ENCODE assay signal across 16 cellular contexts in genomic region chr17:81641825-81642489, GRCh38. TPM values are rescaled to one million over a fixed set of nuclear protein-coding genes. Genes with fewer than 3 reads are reported as not detected.
DNase-seq lines count a peak whose midpoint lies in the region; ATAC-seq and TF ChIP-seq lines count a peak whose summit lies in the region.
"Had no signal": no experiment of that assay in that cellular context is flagged by ENCODE, and none has a peak within 500 bp of the region (broad histone marks: within the 10 kb centered on the region; RNA-seq: fewer than 3 reads in every experiment).

No MANE protein-coding gene starts in this region.

- H3K36me3 Mint-ChIP-seq in WTC11, result no peaks in the 10 kb centered on the region
- H3K36me3 Mint-ChIP-seq: stimulated activated naive B cell treated with anti-CD40 and anti-IgM and Interleukin-4, amounts not matched to agents 10 μg/mL and 1 μg/mL and 100 μg/mL, for 72 hours had no signal

- peak; percentile 63 for DNase-seq in ACHN
- peak; percentile 76 for DNase-seq in HK-2 (ENCODE audit: unreplicated experiment)
- DNase-seq in WTC11 (ENCODE audit: low spot score), result no peak
- DNase-seq in foreskin keratinocyte, result peak; percentile 34 to 70
- DNase-seq in NCI-H2227 (lab: John Stamatoyannopoulos, UW; ENCODE audit: unreplicated experiment), result no peak
- no peak for DNase-seq in colonic mucosa
- no peak for DNase-seq in 8988T
- DNase-seq: anterior cingulate cortex; left colon; NCI-H1105; NCI-H748 treated with DMSO at 0.1 percent for 48 hours; stimulated activated naive B cell treated with anti-CD40 and anti-IgM and Interleukin-4, amounts not matched to agents 10 μg/mL and 1 μg/mL and 100 μg/mL, for 72 hours; T-helper 2 cell had no signal

- POLR2A ChIA-PET in WTC11 (lab: Charles Lee), result no interaction called here

- TF ChIP-seq CTCF in WTC11 (IDR thresholded peaks at IDR 0.05) (no peak), foreskin keratinocyte (conservative IDR thresholded peaks at IDR 0.05) (no peak), colonic mucosa (IDR thresholded peaks at IDR 0.05) (no peak)

- peaks cover 7% of the 10 kb centered on the region for H3K27me3 ChIP-seq in foreskin keratinocyte
- H3K27me3 ChIP-seq in colonic mucosa, result no peaks in the 10 kb centered on the region

- CTCF ChIA-PET in WTC11 (lab: Charles Lee), result no interaction called here

- no peak overlapping the region for H3K9ac ChIP-seq in colonic mucosa (ENCODE audit: low read depth in 2 of 2, low read length in 2 of 2)

- in situ Hi-C loops in ACHN (cut with HindIII; ENCODE audit: low pct_ligation_motif_present, low pct_unique_long_range_greater_than_20kb, low sequenced_read_pairs), result no loop called here

- H3K27ac ChIP-seq in foreskin keratinocyte (no peak overlapping the region), colonic mucosa (no peak overlapping the region)
- H3K27ac ChIP-seq: HL-60 had no signal

- peaks cover 18% of the 10 kb centered on the region for H3K4me1 ChIP-seq in foreskin keratinocyte
- H3K4me1 ChIP-seq in colonic mucosa, result no peaks in the 10 kb centered on the region

- H3K4me3 ChIP-seq in colonic mucosa, result no peak overlapping the region

- no peaks in the 10 kb centered on the region for H3K36me3 ChIP-seq in colonic mucosa

- peak; percentile 28; the same call in 1 of the 2 replicates for ATAC-seq in WTC11
- peak; percentile 88 for ATAC-seq in foreskin keratinocyte
- ATAC-seq in GM21619 (IDR thresholded peaks at IDR 0.05; ENCODE audit: unreplicated experiment), result no peak
- ATAC-seq: left colon; stimulated activated naive B cell treated with anti-CD40 and anti-IgM and Interleukin-4, amounts not matched to agents 10 μg/mL and 1 μg/mL and 100 μg/mL, for 72 hours had no signal

- peak overlapping the region; percentile 18; the same call in 1 of the 2 replicates for H3K27ac Mint-ChIP-seq in WTC11
- H3K27ac Mint-ChIP-seq: stimulated activated naive B cell treated with anti-CD40 and anti-IgM and Interleukin-4, amounts not matched to agents 10 μg/mL and 1 μg/mL and 100 μg/mL, for 72 hours had no signal

- H3K9me3 ChIP-seq in colonic mucosa, result no peaks in the 10 kb centered on the region

- intact Hi-C loops in colonic mucosa (cut with DNase I), result no loop called here

- H3K9me3 Mint-ChIP-seq in WTC11, result no peaks in the 10 kb centered on the region
- H3K9me3 Mint-ChIP-seq: neural crest cell; stimulated activated naive B cell treated with anti-CD40 and anti-IgM and Interleukin-4, amounts not matched to agents 10 μg/mL and 1 μg/mL and 100 μg/mL, for 72 hours had no signal

- no peak overlapping the region for H3K4me3 Mint-ChIP-seq in WTC11
- H3K4me3 Mint-ChIP-seq: neural crest cell; stimulated activated naive B cell treated with anti-CD40 and anti-IgM and Interleukin-4, amounts not matched to agents 10 μg/mL and 1 μg/mL and 100 μg/mL, for 72 hours had no signal

- no peaks in the 10 kb centered on the region for H3K4me1 Mint-ChIP-seq in WTC11

- peaks cover 7% of the 10 kb centered on the region for H3K27me3 Mint-ChIP-seq in WTC11 (ENCODE audit: low read depth)
- H3K27me3 Mint-ChIP-seq: stimulated activated naive B cell treated with anti-CD40 and anti-IgM and Interleukin-4, amounts not matched to agents 10 μg/mL and 1 μg/mL and 100 μg/mL, for 72 hours had no signal

TF ChIP-seq in WTC11, 78 proteins besides CTCF, POLR2A, EP300 and RAD21 (continues in another document):
- no peak for TF ChIP-seq ZNF425 (CRISPR knock-in tag; conservative IDR thresholded peaks at IDR 0.05)
- TF ChIP-seq IRF1 (CRISPR knock-in tag; IDR thresholded peaks at IDR 0.05), result no peak
- TF ChIP-seq ZSCAN18 (CRISPR knock-in tag; IDR thresholded peaks at IDR 0.05), result no peak
- no peak for TF ChIP-seq SMAD3 (CRISPR knock-in tag; IDR thresholded peaks at IDR 0.05; ENCODE audit: borderline replicate concordance)
- TF ChIP-seq CREB1 (CRISPR knock-in tag; IDR thresholded peaks at IDR 0.05), result no peak
- TF ChIP-seq OVOL2 (CRISPR knock-in tag; IDR thresholded peaks at IDR 0.05; ENCODE audit: borderline replicate concordance), result no peak
- TF ChIP-seq CDX4 (CRISPR knock-in tag; IDR thresholded peaks at IDR 0.05; ENCODE audit: borderline replicate concordance), result no peak
- TF ChIP-seq CBFB (CRISPR knock-in tag; IDR thresholded peaks at IDR 0.05; ENCODE audit: low read depth), result no peak
- no peak for TF ChIP-seq E2F4 (CRISPR knock-in tag; IDR thresholded peaks at IDR 0.05; ENCODE audit: borderline replicate concordance, low read depth)
- no peak for TF ChIP-seq FOXP1 (CRISPR knock-in tag; IDR thresholded peaks at IDR 0.05; ENCODE audit: borderline replicate concordance)
- TF ChIP-seq USF1 (CRISPR knock-in tag; IDR thresholded peaks at IDR 0.05), result no peak
- TF ChIP-seq IRF2 (CRISPR knock-in tag; IDR thresholded peaks at IDR 0.05; ENCODE audit: borderline replicate concordance, low read depth), result no peak
- TF ChIP-seq TP53 (CRISPR knock-in tag; IDR thresholded peaks at IDR 0.05), result no peak
- TF ChIP-seq ZNF416 (CRISPR knock-in tag; IDR thresholded peaks at IDR 0.05), result no peak

RNA-seq across cellular contexts. Expression of gene TSPAN10, which starts 5.0 kb away (rescaled TPM):
- 1.5 to 3.0 TPM (median 2.4 TPM) in 3 replicates for total RNA-seq in WTC11 (2021)
- 0.67 and 0.71 TPM in 2 replicates for total RNA-seq in foreskin keratinocyte
- 0.79 and 1.3 TPM in 2 replicates for polyA plus RNA-seq in foreskin keratinocyte
- under 1 TPM; 0.25 to 0.32 TPM for total RNA-seq in colonic mucosa

RNA-seq across cellular contexts. Expression of gene NPLOC4, which starts 5.0 kb away (rescaled TPM):
- total RNA-seq in WTC11 (2021), result 80.3 to 89.2 TPM (median 83.5 TPM) in 3 replicates
- total RNA-seq in foreskin keratinocyte, result 63.3 and 63.7 TPM in 2 replicates
- polyA plus RNA-seq in foreskin keratinocyte, result 35.0 and 35.6 TPM in 2 replicates
- 10 to 100 TPM; 69.8 to 74.1 TPM for total RNA-seq in colonic mucosa

RNA-seq across cellular contexts. Expression of gene PDE6G, which starts 14.4 kb away (rescaled TPM):
- total RNA-seq in WTC11 (2021) (4.4 to 6.9 TPM (median 6.3 TPM) in 3 replicates), foreskin keratinocyte (not detected in 2 replicates), colonic mucosa (not detected)
- polyA plus RNA-seq in foreskin keratinocyte, result 0.11 and 0.17 TPM in 2 replicates

RNA-seq across cellular contexts. Expression of gene OXLD1, which starts 24.4 kb away (rescaled TPM):
- total RNA-seq in WTC11 (2021), result 47.0 to 49.6 TPM (median 48.1 TPM) in 3 replicates
- 27.7 and 29.9 TPM in 2 replicates for total RNA-seq in foreskin keratinocyte
- 36.1 and 41.8 TPM in 2 replicates for polyA plus RNA-seq in foreskin keratinocyte
- total RNA-seq in colonic mucosa, result 10 to 100 TPM; 21.7 to 42.8 TPM

RNA-seq across cellular contexts. Expression of gene CCDC137, which starts 24.6 kb away (rescaled TPM):
- total RNA-seq in WTC11 (2021), result 34.3 to 36.8 TPM (median 35.2 TPM) in 3 replicates
- 33.9 and 40.1 TPM in 2 replicates for total RNA-seq in foreskin keratinocyte
- 40.7 and 46.1 TPM in 2 replicates for polyA plus RNA-seq in foreskin keratinocyte
- total RNA-seq in colonic mucosa, result 10 to 100 TPM; 13.7 to 41.1 TPM

Comparison
In these comparisons a context has a peak if more than half of its experiments do, and no peak if none do; other contexts are left out.
1. DNase-seq: peak in ACHN (single experiment), HK-2 (single experiment) and foreskin keratinocyte (2 of 2); none in WTC11 (single experiment), NCI-H2227 (single experiment), colonic mucosa (single experiment) and 8988T (single experiment).